ENCODE assay signal across 23 cellular contexts in genomic region chr4:46266106-46266505, GRCh38.
DNase-seq lines count a peak whose midpoint lies in the region; ATAC-seq, FAIRE-seq and TF ChIP-seq lines count a peak whose summit lies in the region.
"Had no signal": no experiment of that assay in that cellular context is flagged by ENCODE, and none has a peak within 500 bp of the region (broad histone marks: within the 10 kb centered on the region; RNA-seq: fewer than 3 reads in every experiment).

No MANE protein-coding gene starts in this region.

- no peaks in the 10 kb centered on the region for H3K27me3 Mint-ChIP-seq in WTC11 (ENCODE audit: low read depth)
- H3K27me3 Mint-ChIP-seq: B cell; CD4-positive, CD25-positive, alpha-beta regulatory T cell had no signal

- H3K9me3 ChIP-seq in small intestine (ENCODE audit: control insufficient read depth, low read depth): no peaks in the 10 kb centered on the region
- H3K9me3 ChIP-seq: BLaER1, Caco-2, HAP-1 had no signal

- POLR2A ChIA-PET in WTC11 (lab: Charles Lee): no interaction called here

- H3K4me3 ChIP-seq in small intestine (ENCODE audit: low read depth in 1 of 2, low read length in 2 of 2): no peak overlapping the region
- H3K4me3 ChIP-seq: BLaER1, HAP-1 had no signal

- H3K9me3 Mint-ChIP-seq in WTC11: no peaks in the 10 kb centered on the region
- peaks cover 19% of the 10 kb centered on the region for H3K9me3 Mint-ChIP-seq in stimulated activated effector memory CD8-positive, alpha-beta T cell treated with anti-CD3 and anti-CD28 coated beads, Interleukin-12 subunit alpha, Interleukin-12 subunit beta, amount 100 ng/mL, for 72 hours
- H3K9me3 Mint-ChIP-seq: CD8-positive, alpha-beta T cell had no signal

- no peak overlapping the region for H3K4me3 Mint-ChIP-seq in WTC11
- no peak overlapping the region for H3K4me3 Mint-ChIP-seq in stimulated activated effector memory CD8-positive, alpha-beta T cell treated with anti-CD3 and anti-CD28 coated beads, Interleukin-12 subunit alpha, Interleukin-12 subunit beta, amount 100 ng/mL, for 72 hours
- H3K4me3 Mint-ChIP-seq: B cell; CD4-positive, CD25-positive, alpha-beta regulatory T cell; CD8-positive, alpha-beta T cell; HFFc6 had no signal

- CTCF ChIA-PET in WTC11 (lab: Charles Lee): no interaction called here

- no peaks in the 10 kb centered on the region for H3K4me1 ChIP-seq in small intestine (ENCODE audit: control insufficient read depth in 2 of 2, insufficient read depth in 1 of 2, low read depth in 1 of 2, low read length in 1 of 2)
- H3K4me1 ChIP-seq: BLaER1, Caco-2, HAP-1 had no signal

- no peaks in the 10 kb centered on the region; the same call in 1 of the 2 replicates for H3K4me1 Mint-ChIP-seq in WTC11
- H3K4me1 Mint-ChIP-seq in stimulated activated effector memory CD8-positive, alpha-beta T cell treated with anti-CD3 and anti-CD28 coated beads, Interleukin-12 subunit alpha, Interleukin-12 subunit beta, amount 100 ng/mL, for 72 hours: no peaks in the 10 kb centered on the region
- H3K4me1 Mint-ChIP-seq: B cell; CD4-positive, CD25-positive, alpha-beta regulatory T cell had no signal

- WGBS in small intestine, 3 donors: 91 to 94% (median 94%) methylated on average over 1 of the region's 1 CpG

- no peaks in the 10 kb centered on the region for H3K27me3 ChIP-seq in small intestine (ENCODE audit: control insufficient read depth in 2 of 2, insufficient read depth in 2 of 2, low read length in 2 of 2)
- H3K27me3 ChIP-seq: BLaER1 had no signal

- H3K36me3 Mint-ChIP-seq in WTC11: no peaks in the 10 kb centered on the region
- H3K36me3 Mint-ChIP-seq in stimulated activated effector memory CD8-positive, alpha-beta T cell treated with anti-CD3 and anti-CD28 coated beads, Interleukin-12 subunit alpha, Interleukin-12 subunit beta, amount 100 ng/mL, for 72 hours: no peaks in the 10 kb centered on the region
- H3K36me3 Mint-ChIP-seq: CD4-positive, CD25-positive, alpha-beta regulatory T cell; CD8-positive, alpha-beta T cell had no signal

- peak; percentile 96 for FAIRE-seq in G401.6 (lab: Jason Lieb, UNC)
- FAIRE-seq in frontal cortex (lab: Jason Lieb, UNC): peak; percentile 95
- peak; percentile 97 for FAIRE-seq in small intestine (lab: Jason Lieb, UNC)
- FAIRE-seq: GM12891, GM18507, H54 had no signal

- H3K27ac ChIP-seq in small intestine (ENCODE audit: low read depth in 1 of 2, low read length in 1 of 2): no peak overlapping the region
- H3K27ac ChIP-seq: BLaER1, C4-2B had no signal

- in situ Hi-C loops in KBM-7 (cut with MboI; ENCODE audit: low pct_unique_long_range_greater_than_20kb, low sequenced_read_pairs): no loop called here

- DNase-seq in WTC11 (ENCODE audit: low spot score) (no peak), frontal cortex (ENCODE audit: low spot score in 2 of 2) (no peak), small intestine (no peak), KBM-7 (no peak), OCI-M1 (lab: John Stamatoyannopoulos, UW) (no peak)
- DNase-seq in stimulated activated effector memory CD8-positive, alpha-beta T cell treated with anti-CD3 and anti-CD28 coated beads, Interleukin-12 subunit alpha, Interleukin-12 subunit beta, amount 100 ng/mL, for 72 hours (ENCODE audit: low spot score in 2 of 2): no peak
- DNase-seq: 8988T; Caco-2; CD4-positive, CD25-positive, alpha-beta regulatory T cell; CD8-positive, alpha-beta T cell; DMS153; DND-41; GF-D8; GOT3; HFFc6 had no signal

- no peak overlapping the region for H3K27ac Mint-ChIP-seq in WTC11
- H3K27ac Mint-ChIP-seq in stimulated activated effector memory CD8-positive, alpha-beta T cell treated with anti-CD3 and anti-CD28 coated beads, Interleukin-12 subunit alpha, Interleukin-12 subunit beta, amount 100 ng/mL, for 72 hours: no peak overlapping the region
- H3K27ac Mint-ChIP-seq: B cell; CD4-positive, CD25-positive, alpha-beta regulatory T cell; CD8-positive, alpha-beta T cell; HFFc6 had no signal

- no peaks in the 10 kb centered on the region for H3K36me3 ChIP-seq in small intestine (ENCODE audit: control insufficient read depth in 2 of 2, insufficient read depth in 2 of 2, low read length in 2 of 2)
- H3K36me3 ChIP-seq: BLaER1, HAP-1 had no signal

- no peak for TF ChIP-seq CTCF in WTC11 (IDR thresholded peaks at IDR 0.05)

- no peak for ATAC-seq in WTC11
- no peak for ATAC-seq in stimulated activated effector memory CD8-positive, alpha-beta T cell treated with anti-CD3 and anti-CD28 coated beads, Interleukin-12 subunit alpha, Interleukin-12 subunit beta, amount 100 ng/mL, for 72 hours
- ATAC-seq: CD8-positive, alpha-beta T cell had no signal

TF ChIP-seq in WTC11, 78 proteins besides CTCF, POLR2A, EP300 and RAD21:
- no peak for TF ChIP-seq CREB1 (CRISPR knock-in tag; IDR thresholded peaks at IDR 0.05)
- TF ChIP-seq ZMAT4 (CRISPR knock-in tag; IDR thresholded peaks at IDR 0.05): no peak
- TF ChIP-seq HMGA2 (CRISPR knock-in tag; IDR thresholded peaks at IDR 0.05): peak; percentile 99
